Comparison of ENCODE assay signal across 9 cellular contexts in the genomic region with DNA sequence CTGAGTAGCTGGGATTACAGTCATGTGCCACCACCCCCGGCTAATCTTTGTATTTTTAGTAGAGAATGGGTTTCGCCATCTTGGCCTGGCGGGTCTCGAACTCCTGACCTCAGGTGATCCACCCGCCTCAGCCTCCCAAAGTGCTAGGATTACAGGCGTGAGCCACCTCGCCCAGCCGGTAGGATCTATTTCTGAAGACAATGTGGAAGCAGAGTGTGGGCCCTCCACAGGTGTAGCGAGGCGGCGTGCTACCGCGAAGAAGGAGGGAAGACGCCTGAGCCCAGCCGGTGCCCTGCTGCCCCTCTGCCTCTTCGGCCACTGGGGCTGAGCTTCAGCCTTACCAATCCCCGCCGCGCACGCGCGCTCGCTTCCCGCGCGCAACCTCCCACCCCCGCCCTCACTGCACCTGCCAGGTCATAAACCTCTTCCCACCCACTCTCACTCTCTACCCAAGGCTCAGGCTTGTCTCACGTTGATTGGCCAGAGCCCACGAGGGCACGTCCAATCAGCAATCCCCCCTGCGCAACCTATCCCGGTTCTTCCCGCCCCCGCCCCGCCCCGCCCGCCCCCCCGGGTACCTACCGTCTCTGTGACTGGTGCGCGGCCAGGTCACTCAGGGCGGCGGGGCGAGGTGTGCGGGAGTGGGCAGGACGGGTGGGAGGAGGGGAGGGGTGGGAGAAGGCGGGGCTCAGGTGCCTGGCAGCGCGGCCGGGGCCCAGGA. TPM values are rescaled to one million over a fixed set of nuclear protein-coding genes. Genes with fewer than 3 reads are reported as not detected.
DNase-seq lines count a peak whose midpoint lies in the region; ATAC-seq, FAIRE-seq and TF ChIP-seq lines count a peak whose summit lies in the region.
"Had no signal": no experiment of that assay in that cellular context is flagged by ENCODE, and none has a peak within 500 bp of the region (broad histone marks: within the 10 kb centered on the region; RNA-seq: fewer than 3 reads in every experiment).

No MANE protein-coding gene starts in this region.

- H3K4me1 ChIP-seq in MM.1S (ENCODE audit: low read length) (0 out of 2 replicates have a peak, but pooled peaks cover 6% of the 10 kb centered on the region), iPS DF 6.9 (ENCODE audit: control insufficient read depth, insufficient read depth, low read length) (no peaks in the 10 kb centered on the region), gastrocnemius medialis (peaks cover 0 to 13% of the 10 kb centered on the region in 2 donors)

- no peaks in the 10 kb centered on the region for H3K9me2 ChIP-seq in MM.1S (replicated peaks; ENCODE audit: insufficient read depth, low read length)

- no peaks in the 10 kb centered on the region for H4K20me1 ChIP-seq in MM.1S (ENCODE audit: insufficient read depth, low read length)

- H3K27me3 ChIP-seq in MM.1S (replicated peaks; ENCODE audit: insufficient read depth, low read length) (no peaks in the 10 kb centered on the region), iPS DF 6.9 (ENCODE audit: control insufficient read depth, insufficient read depth, low read length) (no peaks in the 10 kb centered on the region), gastrocnemius medialis (peaks cover 43 to 54% (median 48%) of the 10 kb centered on the region in 3 donors)

- H3K79me2 ChIP-seq in MM.1S (ENCODE audit: low read length) = peaks cover 34% of the 10 kb centered on the region

- H3K9me3 ChIP-seq in MM.1S (replicated peaks; ENCODE audit: insufficient read depth, low read length) (no peaks in the 10 kb centered on the region), iPS DF 6.9 (ENCODE audit: control insufficient read depth, insufficient read depth, low read length) (no peaks in the 10 kb centered on the region), gastrocnemius medialis (no peaks in the 10 kb centered on the region)

- H3K4me2 ChIP-seq in MM.1S (ENCODE audit: low read depth, low read length) = peak overlapping the region; percentile 49; the same call in 1 of the 2 replicates

- peak overlapping the region; percentile 59; the same call in 1 of the 2 replicates for H3K9ac ChIP-seq in MM.1S (ENCODE audit: low read length)

- ATAC-seq in GM21619 (IDR thresholded peaks at IDR 0.05; ENCODE audit: unreplicated experiment) = peak; percentile 97
- ATAC-seq in gastrocnemius medialis = no peak

- no peak for TF ChIP-seq CTCF in MM.1S (IDR thresholded peaks at IDR 0.05; ENCODE audit: low read length)
- no peak for TF ChIP-seq CTCF in gastrocnemius medialis (IDR thresholded peaks at IDR 0.05 in 4 of 5, conservative IDR thresholded peaks at IDR 0.05 in 1 of 5)

- no peaks in the 10 kb centered on the region for H3F3A ChIP-seq in MM.1S (ENCODE audit: insufficient read depth, low read length)

- intact Hi-C loops in gastrocnemius medialis (cut with DNase I; ENCODE audit: low total_unique reads) = no loop called here

- no peaks in the 10 kb centered on the region for H3K36me3 ChIP-seq in MM.1S (replicated peaks; ENCODE audit: insufficient read depth, low read length)
- H3K36me3 ChIP-seq in iPS DF 6.9 (ENCODE audit: control insufficient read depth, insufficient read depth, low read length) = no peaks in the 10 kb centered on the region
- no peaks in the 10 kb centered on the region for H3K36me3 ChIP-seq in gastrocnemius medialis

- H3K4me3 ChIP-seq in MM.1S (ENCODE audit: low read length) = peak overlapping the region; percentile 81
- peak overlapping the region; percentile 75; the same call in 1 of the 2 replicates for H3K4me3 ChIP-seq in iPS DF 6.9 (ENCODE audit: low read length)
- peak overlapping the region in 3 of 4 donors; percentile 11 to 48 (median 38) for H3K4me3 ChIP-seq in gastrocnemius medialis

- in situ Hi-C loops in gastrocnemius medialis (cut with MboI; ENCODE audit: low sequenced_read_pairs in 4 of 4) = no loop called here

- H3K27ac ChIP-seq in MM.1S (ENCODE audit: low read length) = no peak overlapping the region
- no peak overlapping the region for H3K27ac ChIP-seq in iPS DF 6.9 (ENCODE audit: low read length)
- no peak overlapping the region for H3K27ac ChIP-seq in gastrocnemius medialis

- WGBS in iPS DF 6.9 (ENCODE audit: insufficient coverage, insufficient read length) = no CpG with 5 or more reads among the region's 50 CpGs

- DNase-seq in DMS153 treated with DMSO at 0.1 percent for 48 hours (lab: John Stamatoyannopoulos, UW; ENCODE audit: unreplicated experiment) (peak; percentile 97), MM.1S (peak; percentile 99), T follicular helper cell (ENCODE audit: low read depth) (peak; percentile 86), amygdala (lab: John Stamatoyannopoulos, UW) (peak in 51 of 56 donors; percentile 6 to 88 (median 46)), iPS DF 6.9 (ENCODE audit: low read depth, low spot score) (peak; percentile 94), gastrocnemius medialis (peak in 1 of 2 donors; percentile 19), HTR-8/SVneo (ENCODE audit: insufficient read length, low spot score) (no peak)

- FAIRE-seq in HTR-8/SVneo (lab: Jason Lieb, UNC) = no peak

- TF ChIP-seq POLR2A in gastrocnemius medialis (IDR thresholded peaks at IDR 0.05) = no peak

- H2AFZ ChIP-seq in MM.1S (ENCODE audit: low read length) = peak overlapping the region; percentile 77

RNA-seq across cellular contexts. Expression of gene HOOK1, which starts 0.4 kb away (rescaled TPM):
- total RNA-seq in gastrocnemius medialis = 1 to 10 TPM in 1 of 4 donors, under 1 TPM in 2, not detected in 1; 0.07 to 2.1 (median 0.10) TPM
- total RNA-seq: HT1080 had no signal
